In genomic region chr6:3359973-3360726, GRCh38 we compare ENCODE assay signal across 35 cellular contexts.
DNase-seq lines count a peak whose midpoint lies in the region; ATAC-seq, FAIRE-seq and TF ChIP-seq lines count a peak whose summit lies in the region.
"Had no signal": no experiment of that assay in that cellular context is flagged by ENCODE, and none has a peak within 500 bp of the region (broad histone marks: within the 10 kb centered on the region; RNA-seq: fewer than 3 reads in every experiment).

No MANE protein-coding gene starts in this region.

- 93% methylated on average over 8 of the region's 8 CpGs for WGBS in HepG2 (ENCODE audit: low lambda C conversion rate)
- WGBS in right lobe of liver (ENCODE audit: insufficient coverage, low coverage, low lambda C conversion rate, missing lambda C conversion rate), result 88% methylated on average over 5 of the region's 8 CpGs

- H3K27me3 Mint-ChIP-seq in T-helper 17 cell (no peaks in the 10 kb centered on the region), endothelial cell (ENCODE audit: unreplicated experiment) (peaks cover 11% of the 10 kb centered on the region), type B pancreatic cell (no peaks in the 10 kb centered on the region)

- BruUV-seq in HepG2 (replicated peaks; lab: Mats Ljungman, UMichigan), result no TSS peak

- H3K36me3 Mint-ChIP-seq in T-helper 17 cell (ENCODE audit: low read depth) (peaks cover 2% of the 10 kb centered on the region), endothelial cell (ENCODE audit: low read depth, unreplicated experiment) (peaks cover 31% of the 10 kb centered on the region), type B pancreatic cell (peaks cover 18% of the 10 kb centered on the region)
- H3K36me3 Mint-ChIP-seq: naive B cell had no signal

- CTCF ChIA-PET in HepG2 (lab: Yijun Ruan, JAX; ENCODE audit: low intra/inter-chr PET ratio, low total read pairs), result no interaction called here

- no peak overlapping the region for H3K9ac ChIP-seq in HepG2 (ENCODE audit: insufficient read depth, low read depth, low read length)

- in situ Hi-C loops in HepG2 (cut with HindIII; ENCODE audit: extremely low pct_ligation_motif_present, low pct_unique_long_range_greater_than_20kb), result loop anchor here (5.0 kb wide), 1 partner anchor 97 kb away; the partner anchor contains the start of gene SLC22A23

- TF ChIP-seq RAD21 in HepG2 (CRISPR knock-in tag; IDR thresholded peaks at IDR 0.05), result no peak

- peak overlapping the region; percentile 41 for H3K27ac Mint-ChIP-seq in T-helper 17 cell
- H3K27ac Mint-ChIP-seq in endothelial cell (ENCODE audit: unreplicated experiment), result no peak overlapping the region
- H3K27ac Mint-ChIP-seq in type B pancreatic cell, result peak overlapping the region; percentile 44
- H3K27ac Mint-ChIP-seq: activated T-helper 2 cell treated with anti-CD3 and anti-CD28 coated beads, Interferon-gamma antibody, Interleukin-2, Interleukin-4, amounts not matched to agents 10 μg/mL and 5 μg/mL and 100 μg/mL, durations not matched to agents 14 hours and 24 hours and 36 hours; dendritic cell treated with granulocyte-macrophage colony-stimulating factor and Interleukin-4, amounts not matched to agents 40 ng/mL and 50 ng/mL, for 4 days; T-helper 2 cell treated with Interferon-gamma antibody and Interleukin-4, amounts not matched to agents 5 μg/mL and 100 μg/mL, for 36 hours had no signal

- H3K79me2 ChIP-seq in HepG2 (ENCODE audit: insufficient read depth, low read length), result peaks cover 74% of the 10 kb centered on the region

- POLR2A ChIA-PET in HepG2 (lab: Yijun Ruan, JAX), result interaction anchor here (1.3 to 9.1 kb wide), 4 partner anchors 11 to 43 kb away, joined by 5 to 101 read pairs (median 12); no protein-coding TSS in a partner anchor

- TF ChIP-seq CTCF in HepG2 (CRISPR knock-in tag; IDR thresholded peaks at IDR 0.05) (no peak), right lobe of liver (IDR thresholded peaks at IDR 0.05) (no peak), endothelial cell (IDR thresholded peaks at IDR 0.05; ENCODE audit: unreplicated experiment) (no peak), type B pancreatic cell (conservative IDR thresholded peaks at IDR 0.05) (no peak), BE2C (IDR thresholded peaks at IDR 0.05; ENCODE audit: low read depth, low read length) (no peak)

- H3K9me3 Mint-ChIP-seq in endothelial cell (ENCODE audit: unreplicated experiment), result no peaks in the 10 kb centered on the region
- no peaks in the 10 kb centered on the region for H3K9me3 Mint-ChIP-seq in type B pancreatic cell
- H3K9me3 Mint-ChIP-seq: activated T-helper 2 cell treated with anti-CD3 and anti-CD28 coated beads, Interferon-gamma antibody, Interleukin-2, Interleukin-4, amounts not matched to agents 10 μg/mL and 5 μg/mL and 100 μg/mL, durations not matched to agents 14 hours and 24 hours and 36 hours; dendritic cell treated with granulocyte-macrophage colony-stimulating factor and Interleukin-4, amounts not matched to agents 40 ng/mL and 50 ng/mL, for 4 days; naive B cell; T-helper 2 cell treated with Interferon-gamma antibody and Interleukin-4, amounts not matched to agents 5 μg/mL and 100 μg/mL, for 36 hours had no signal

- no peaks in the 10 kb centered on the region for H4K20me1 ChIP-seq in HepG2 (ENCODE audit: insufficient read depth, low read length)

- no peak for DNase-seq in HepG2 (ENCODE audit: low spot score)
- no peak for DNase-seq in right lobe of liver
- no peak for DNase-seq in T-helper 17 cell
- no peak for DNase-seq in endothelial cell (ENCODE audit: low spot score)
- no peak for DNase-seq in type B pancreatic cell (ENCODE audit: extremely low spot score, unreplicated experiment)
- DNase-seq in BE2C, result no peak
- DNase-seq in activated gamma-delta T cell treated with Interleukin-2 at 50 U/mL for 16 hours, result no peak
- DNase-seq: activated CD4-positive, alpha-beta T cell treated with anti-CD3 and anti-CD28 coated beads for 48 hours; activated CD8-positive, alpha-beta memory T cell treated with anti-CD3 and anti-CD28 coated beads for 24 hours; activated T-cell treated with anti-CD3 and anti-CD28 coated beads for 4 hours; AML-193; CD8-positive, alpha-beta memory T cell; central memory CD4-positive, alpha-beta T cell; DMS 273 treated with DMSO at 0.1 percent for 48 hours; EL; esophagus squamous epithelium; heart left ventricle; KG1; kidney; MM.1S; naive B cell; NCI-H1417; NCI-H2107; NCI-H345; occipital lobe; SHP77 treated with DMSO at 0.1 percent for 48 hours; stimulated activated CD4-positive, alpha-beta T cell treated with anti-CD3 and anti-CD28 coated beads, Interleukin-4, amount 100 ng/mL, for 1 hour; tibial artery had no signal

- TF ChIP-seq EP300 in HepG2 (IDR thresholded peaks at IDR 0.05; ENCODE audit: low read depth in 2 of 2, low read length in 2 of 2) (no peak), HepG2 (CRISPR knock-in tag; IDR thresholded peaks at IDR 0.05; ENCODE audit: borderline replicate concordance) (no peak)

- H3K4me1 ChIP-seq in HepG2 (ENCODE audit: insufficient read depth, low read length) (peaks cover 94% of the 10 kb centered on the region), right lobe of liver (peaks cover 3 to 51% (median 29%) of the 10 kb centered on the region in 4 donors), BE2C (no peaks in the 10 kb centered on the region)

- H3K4me3 Mint-ChIP-seq in T-helper 17 cell (no peak overlapping the region), endothelial cell (ENCODE audit: unreplicated experiment) (peak overlapping the region; percentile 52), type B pancreatic cell (peak overlapping the region; percentile 34)
- H3K4me3 Mint-ChIP-seq: CD8-positive, alpha-beta memory T cell; dendritic cell treated with granulocyte-macrophage colony-stimulating factor and Interleukin-4, amounts not matched to agents 40 ng/mL and 50 ng/mL, for 4 days; naive B cell; T-helper 2 cell treated with Interferon-gamma antibody and Interleukin-4, amounts not matched to agents 5 μg/mL and 100 μg/mL, for 36 hours had no signal

- H3K36me3 ChIP-seq in HepG2 (replicated peaks in 1 of 2; ENCODE audit: control insufficient read depth in 1 of 2, insufficient read depth in 2 of 2, low read length in 2 of 2), result peaks cover 5 to 33% of the 10 kb centered on the region in 2 experiments; a peak in 4 of 5 replicates
- no peaks in the 10 kb centered on the region for H3K36me3 ChIP-seq in right lobe of liver
- no peaks in the 10 kb centered on the region for H3K36me3 ChIP-seq in BE2C
- H3K36me3 ChIP-seq: esophagus squamous epithelium, heart left ventricle, prostate gland, tibial artery had no signal

- H3K9me3 ChIP-seq in HepG2 (ENCODE audit: low read length) (no peaks in the 10 kb centered on the region), right lobe of liver (no peaks in the 10 kb centered on the region), T-helper 17 cell (ENCODE audit: control insufficient read depth, low read length, poor library complexity, severe bottlenecking) (no peaks in the 10 kb centered on the region), BE2C (no peaks in the 10 kb centered on the region)
- H3K9me3 ChIP-seq: esophagus squamous epithelium, heart left ventricle, prostate gland, tibial artery had no signal

- H3K4me2 ChIP-seq in HepG2 (ENCODE audit: low read depth, low read length), result no peak overlapping the region

- ATAC-seq in HepG2, result no peak
- ATAC-seq in right lobe of liver, result no peak
- no peak for ATAC-seq in T-helper 17 cell
- no peak for ATAC-seq in HG03354 (IDR thresholded peaks at IDR 0.05; ENCODE audit: poor library complexity, severe bottlenecking, unreplicated experiment)
- ATAC-seq: heart left ventricle, Panc1 had no signal

- no peak for FAIRE-seq in HepG2 (lab: Jason Lieb, UNC)
- FAIRE-seq: kidney had no signal

- H3K27me3 ChIP-seq in HepG2 (ENCODE audit: control insufficient read depth in 1 of 2, insufficient read depth in 2 of 2, low read length in 2 of 2) (no peaks in the 10 kb centered on the region), right lobe of liver (no peaks in the 10 kb centered on the region), BE2C (peaks cover 8% of the 10 kb centered on the region)
- H3K27me3 ChIP-seq: esophagus squamous epithelium, foreskin keratinocyte, heart left ventricle, tibial artery had no signal

- H2AFZ ChIP-seq in HepG2 (ENCODE audit: low read length), result no peak overlapping the region

- H3K4me1 Mint-ChIP-seq in T-helper 17 cell (peaks cover 32% of the 10 kb centered on the region), endothelial cell (ENCODE audit: unreplicated experiment) (peaks cover 40% of the 10 kb centered on the region), type B pancreatic cell (ENCODE audit: unreplicated experiment) (peaks cover 63% of the 10 kb centered on the region)

- TF ChIP-seq POLR2A in HepG2 (IDR thresholded peaks at IDR 0.05; ENCODE audit: insufficient read depth in 1 of 2, low read depth in 2 of 2, low read length in 2 of 2), result no peak
- TF ChIP-seq POLR2A in right lobe of liver (IDR thresholded peaks at IDR 0.05), result no peak

- H3K4me3 ChIP-seq in HepG2 (replicated peaks in 1 of 3; ENCODE audit: insufficient read depth in 1 of 3, low read depth in 2 of 3, low read length in 3 of 3), result no peak overlapping the region
- no peak overlapping the region for H3K4me3 ChIP-seq in right lobe of liver
- H3K4me3 ChIP-seq in BE2C (ENCODE audit: low read depth, low read length), result no peak overlapping the region
- H3K4me3 ChIP-seq: esophagus squamous epithelium, heart left ventricle, prostate gland, tibial artery had no signal

- intact Hi-C loops in HepG2 (cut with micrococcal nuclease; ENCODE audit: unreplicated experiment), result loop anchor here (5.0 kb wide), 1 partner anchor 97 kb away; the partner anchor contains the start of gene SLC22A23
- intact Hi-C loops in right lobe of liver (cut with DNase I), result loop anchor here in 1 of 2 donors (5.0 kb wide), 1 partner anchor 37 kb away; no protein-coding TSS in a partner anchor

- H3K27ac ChIP-seq in HepG2 (ENCODE audit: extremely low read length, insufficient read depth, low read length), result peak overlapping the region; percentile 6
- H3K27ac ChIP-seq in right lobe of liver, result no peak overlapping the region
- H3K27ac ChIP-seq: foreskin keratinocyte, heart left ventricle, prostate gland, tibial artery had no signal
